In genomic region chr1:81217058-81217457, GRCh38 we compare ENCODE assay signal across 7 cellular contexts.
"Had no signal": no experiment of that assay in that cellular context is flagged by ENCODE, and none has a peak within 500 bp of the region (broad histone marks: within the 10 kb centered on the region; RNA-seq: fewer than 3 reads in every experiment).

No MANE protein-coding gene starts in this region.

- H3K27ac ChIP-seq: HL-60 had no signal

- FAIRE-seq: HepG2 had no signal

- ATAC-seq: HCT116, HepG2 had no signal

- H3K4me1 ChIP-seq: HAP-1 had no signal

- DNase-seq: GOT3, H7, HFFc6 had no signal

- H3K4me3 ChIP-seq: HAP-1 had no signal

- H3K36me3 ChIP-seq: HAP-1 had no signal

- H3K9me3 ChIP-seq: HAP-1 had no signal
